In genomic region chr14:22570132-22570949, GRCh38 we compare ENCODE assay signal across 8 cellular contexts. TPM values are rescaled to one million over a fixed set of nuclear protein-coding genes. Genes with fewer than 3 reads are reported as not detected.
A peak's percentile ranks its signal among the peaks of the same experiment; 100 is the strongest.
DNase-seq lines count a peak whose midpoint lies in the region; ATAC-seq and TF ChIP-seq lines count a peak whose summit lies in the region.

No MANE protein-coding gene starts in this region.

- H3K36me3 Mint-ChIP-seq in naive B cell: peaks cover 0 to 16% of the 10 kb centered on the region in 2 donors

- H3K27ac ChIP-seq in OCI-LY7 (ENCODE audit: low read depth, low read length, poor library complexity, severe bottlenecking) (peak overlapping the region; percentile 83), substantia nigra (ENCODE audit: low read depth, low read length, poor library complexity, severe bottlenecking) (peak overlapping the region; percentile 0)

- no peaks in the 10 kb centered on the region for H4K20me1 ChIP-seq in OCI-LY7 (ENCODE audit: insufficient read depth, low read length)

- H3K27me3 Mint-ChIP-seq in naive B cell: no peaks in the 10 kb centered on the region

- POLR2A ChIA-PET in OCI-LY7 (lab: Charles Lee): interaction anchor here (0.6 to 2.9 kb wide), 29 partner anchors 9 to 300 kb away, joined by 3 to 21 read pairs (median 4); partner anchors contain the start of genes DAD1 and OXA1L

- peak overlapping the region; percentile 43 for H3K4me3 ChIP-seq in Jurkat, Clone E6-1 (ENCODE audit: low read length)
- H3K4me3 ChIP-seq in OCI-LY7 (ENCODE audit: low read depth, low read length, poor library complexity, severe bottlenecking): peak overlapping the region; percentile 65

- peak; percentile 55 for ATAC-seq in GM21786 (IDR thresholded peaks at IDR 0.05; ENCODE audit: unreplicated experiment)
- peak; percentile 86 for ATAC-seq in esophagus mucosa
- peak; percentile 87 to 88 for ATAC-seq in naive B cell (ENCODE audit: low read depth in 2 of 2)

- peak overlapping the region; percentile 60 to 96 (median 88) for H3K27ac Mint-ChIP-seq in naive B cell

- intact Hi-C loops in OCI-LY7 (cut with micrococcal nuclease; ENCODE audit: unreplicated experiment): loop anchor here (1.0 to 10.0 kb wide), 12 partner anchors 13 to 484 kb away; partner anchors contain the start of genes CDH24, OR6J1 and OXA1L

- H3K4me2 ChIP-seq in OCI-LY7 (ENCODE audit: low read length): peak overlapping the region; percentile 76

- peaks cover 74% of the 10 kb centered on the region for H3K36me3 ChIP-seq in OCI-LY7 (ENCODE audit: insufficient read depth, low read length)

- H2AFZ ChIP-seq in OCI-LY7 (ENCODE audit: low read length): peak overlapping the region; percentile 44; the same call in 1 of the 2 replicates

- H3K4me1 Mint-ChIP-seq in naive B cell: peaks cover 35 to 52% (median 43%) of the 10 kb centered on the region in 3 donors

- H3K4me1 ChIP-seq in OCI-LY7 (ENCODE audit: insufficient read depth, low read length, poor library complexity, severe bottlenecking): peaks cover 56% of the 10 kb centered on the region

- H3K9me3 Mint-ChIP-seq in naive B cell: no peaks in the 10 kb centered on the region

- BruUV-seq in OCI-LY7 (replicated peaks; lab: Mats Ljungman, UMichigan): no TSS peak

- H3K9me2 ChIP-seq in OCI-LY7 (ENCODE audit: insufficient read depth, low read length): no peaks in the 10 kb centered on the region

- H3K9me3 ChIP-seq in OCI-LY7 (ENCODE audit: low read length): no peaks in the 10 kb centered on the region

- DNase-seq in EH (ENCODE audit: low read depth) (peak; percentile 78), OCI-LY7 (ENCODE audit: low spot score) (peak; percentile 98), activated T-cell treated with anti-CD3 and anti-CD28 coated beads for 24 hours (ENCODE audit: low read depth) (peak; percentile 82), naive B cell (peak; percentile 95), substantia nigra (lab: John Stamatoyannopoulos, UW) (peak in 37 of 49 donors; percentile 6 to 74 (median 48))
- peak; percentile 99 for DNase-seq in Jurkat, Clone E6-1 (ENCODE audit: low read depth, low spot score)

- H3K79me2 ChIP-seq in OCI-LY7 (ENCODE audit: insufficient read depth, low read depth, low read length): peaks cover 46% of the 10 kb centered on the region; the same call in 1 of the 2 replicates

- peak; percentile 100 for TF ChIP-seq CTCF in OCI-LY7 (conservative IDR thresholded peaks at IDR 0.05; ENCODE audit: low read length)

- CTCF ChIA-PET in OCI-LY7 (lab: Charles Lee; ENCODE audit: unreplicated experiment): interaction anchor here (0.6 to 1.7 kb wide), 16 partner anchors 10 to 284 kb away, joined by 3 to 19 read pairs (median 4); partner anchors contain the start of genes DAD1 and OR6J1

- peak overlapping the region; percentile 50 to 90 (median 79) for H3K4me3 Mint-ChIP-seq in naive B cell

RNA-seq across cellular contexts. Expression of gene DAD1, which starts 18.7 kb away (rescaled TPM):
- 267 TPM for polyA plus RNA-seq in Jurkat, Clone E6-1 (2012; ENCODE audit: insufficient read depth, insufficient read length)
- total RNA-seq in OCI-LY7 (2014; rRNA removed; shearing (Covaris generic)): 88.6 and 154 TPM in 2 replicates
- total RNA-seq in OCI-LY7 (2022) (115 and 117 TPM in 2 replicates), esophagus mucosa (163 TPM)
- polyA plus RNA-seq in naive B cell (ENCODE audit: low read depth in 6 of 6): 100 to 1,000 TPM; 427 to 721 (median 474) TPM

RNA-seq across cellular contexts. Expression of gene ABHD4, which starts 27.8 kb away (rescaled TPM):
- 11.3 TPM for polyA plus RNA-seq in Jurkat, Clone E6-1 (2012; ENCODE audit: insufficient read depth, insufficient read length)
- 5.6 and 6.6 TPM in 2 replicates for total RNA-seq in OCI-LY7 (2014; rRNA removed; shearing (Covaris generic))
- total RNA-seq in OCI-LY7 (2022) (15.1 and 15.6 TPM in 2 replicates), esophagus mucosa (31.0 TPM)
- 10 to 100 TPM in 2 of 6 donors, 1 to 10 TPM in 4; 4.8 to 14.1 (median 9.2) TPM for polyA plus RNA-seq in naive B cell (ENCODE audit: low read depth in 6 of 6)

Comparison
In these comparisons a context has a peak if more than half of its experiments do, and no peak if none do; other contexts are left out.
1. Peak in every context shown above with its lines: DNase-seq, ATAC-seq, H3K4me3 ChIP-seq and H3K27ac ChIP-seq.
2. DNase-seq: peak in every context shown above with its lines; median percentile 99 in Jurkat, Clone E6-1; 98 in OCI-LY7; 95 in naive B cell; 82 in activated T-cell treated with anti-CD3 and anti-CD28 coated beads for 24 hours; 78 in EH; 48 in substantia nigra.